In the genomic region with DNA sequence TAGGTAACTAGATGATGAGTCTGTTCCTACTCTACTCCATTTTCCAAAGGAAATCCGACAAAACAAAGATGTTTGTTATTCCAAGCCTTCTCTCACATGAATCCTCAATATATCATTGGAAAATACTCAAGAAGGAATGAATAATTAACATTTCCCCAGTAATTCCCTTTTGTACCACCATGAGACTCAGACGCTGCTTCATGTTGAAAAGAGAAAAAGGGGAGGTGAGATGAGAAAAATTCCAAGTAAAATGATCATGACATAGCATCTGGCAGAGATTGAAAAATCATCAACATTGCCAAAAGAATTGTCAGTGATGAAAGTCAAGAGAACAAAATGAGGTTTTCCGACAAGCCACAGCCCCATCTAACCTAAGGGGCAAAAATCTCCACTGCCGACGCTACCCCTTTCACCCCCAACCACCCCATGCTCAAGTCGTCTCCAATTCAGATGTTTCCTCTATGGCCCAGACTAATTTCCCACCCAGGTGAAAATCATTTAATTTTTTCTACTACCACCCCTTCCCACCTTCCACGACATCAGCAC, we compare ENCODE assay signal across 8 cellular contexts. TPM values are rescaled to one million over a fixed set of nuclear protein-coding genes. Genes with fewer than 3 reads are reported as not detected.
DNase-seq lines count a peak whose midpoint lies in the region; ATAC-seq and TF ChIP-seq lines count a peak whose summit lies in the region.

No MANE protein-coding gene starts in this region.

- ATAC-seq in body of pancreas (no peak), right lobe of liver (no peak)

- DNase-seq in CD4-positive, alpha-beta memory T cell: no peak
- DNase-seq in Karpas-422 (peak; percentile 69), body of pancreas (no peak), right lobe of liver (no peak), thyroid gland (no peak), NCI-H1092 (lab: John Stamatoyannopoulos, UW) (no peak), NCI-H526 treated with DMSO at 0.1 percent for 48 hours (lab: John Stamatoyannopoulos, UW) (no peak), GM19238 (ENCODE audit: insufficient read length, low spot score) (no peak)

- no peaks in the 10 kb centered on the region for H3K9me2 ChIP-seq in Karpas-422 (replicated peaks; ENCODE audit: insufficient read depth, low read length)

- intact Hi-C loops in CD4-positive, alpha-beta memory T cell (cut with micrococcal nuclease): loop anchor here (2.0 kb wide), 1 partner anchor 617 kb away; the partner anchor contains the start of gene FCHSD2
- intact Hi-C loops in body of pancreas (cut with DNase I): no loop called here
- intact Hi-C loops in right lobe of liver (cut with DNase I): no loop called here
- intact Hi-C loops in thyroid gland (cut with DNase I): no loop called here

- H3K4me1 ChIP-seq in CD4-positive, alpha-beta memory T cell (ENCODE audit: insufficient read depth, low read length): peaks cover 39% of the 10 kb centered on the region
- H3K4me1 ChIP-seq in Karpas-422 (ENCODE audit: low read length) (peaks cover 28% of the 10 kb centered on the region), body of pancreas (peaks cover 26% of the 10 kb centered on the region), right lobe of liver (peaks cover 0 to 30% (median 7%) of the 10 kb centered on the region in 4 donors), thyroid gland (peaks cover 19% of the 10 kb centered on the region in 2 donors)

- H2AFZ ChIP-seq in Karpas-422 (ENCODE audit: low read length): 0 out of 2 replicates have a peak overlapping the region, but pooled peaks have one; percentile 5

- H3K27me3 Mint-ChIP-seq in CD4-positive, alpha-beta memory T cell: no peaks in the 10 kb centered on the region

- peaks cover 21 to 48% (median 36%) of the 10 kb centered on the region in 4 donors for H3K4me1 Mint-ChIP-seq in CD4-positive, alpha-beta memory T cell

- H3K27ac Mint-ChIP-seq in CD4-positive, alpha-beta memory T cell: peak overlapping the region; percentile 62 to 97 (median 92)

- H3K36me3 ChIP-seq in CD4-positive, alpha-beta memory T cell (ENCODE audit: insufficient read depth, low read length): no peaks in the 10 kb centered on the region
- H3K36me3 ChIP-seq in Karpas-422 (ENCODE audit: insufficient read depth, low read length) (peaks cover 4% of the 10 kb centered on the region; the same call in 1 of the 2 replicates), body of pancreas (replicated peaks in 1 of 2; ENCODE audit: insufficient read depth in 1 of 2, low read depth in 2 of 2) (no peaks in the 10 kb centered on the region), right lobe of liver (no peaks in the 10 kb centered on the region), thyroid gland (no peaks in the 10 kb centered on the region)

- H4K20me1 ChIP-seq in Karpas-422 (ENCODE audit: insufficient read depth, low read depth, low read length): peaks cover 16% of the 10 kb centered on the region; the same call in 1 of the 2 replicates

- no peaks in the 10 kb centered on the region for H3K9me3 Mint-ChIP-seq in CD4-positive, alpha-beta memory T cell

- no peaks in the 10 kb centered on the region for H3K27me3 ChIP-seq in CD4-positive, alpha-beta memory T cell (ENCODE audit: insufficient read depth, low read length)
- H3K27me3 ChIP-seq in Karpas-422 (ENCODE audit: low read length): no peaks in the 10 kb centered on the region
- H3K27me3 ChIP-seq in body of pancreas: no peaks in the 10 kb centered on the region
- no peaks in the 10 kb centered on the region for H3K27me3 ChIP-seq in right lobe of liver
- no peaks in the 10 kb centered on the region for H3K27me3 ChIP-seq in thyroid gland

- no peak for TF ChIP-seq POLR2A in body of pancreas (IDR thresholded peaks at IDR 0.05)
- TF ChIP-seq POLR2A in right lobe of liver (IDR thresholded peaks at IDR 0.05): no peak
- TF ChIP-seq POLR2A in thyroid gland (IDR thresholded peaks at IDR 0.05): no peak

- CTCF ChIA-PET in CD4-positive, alpha-beta memory T cell (lab: Charles Lee; ENCODE audit: partially characterized antibody): interaction anchor here (1.1 to 1.7 kb wide), 2 partner anchors 10 to 20 kb away, joined by 3 to 4 read pairs; no protein-coding TSS in a partner anchor

- peak in 4 of 7 experiments; percentile 26 to 39 (median 35) for TF ChIP-seq CTCF in body of pancreas (IDR thresholded peaks at IDR 0.05)
- no peak for TF ChIP-seq CTCF in right lobe of liver (IDR thresholded peaks at IDR 0.05)
- TF ChIP-seq CTCF in thyroid gland (IDR thresholded peaks at IDR 0.05): peak in 3 of 6 experiments; percentile 24 to 49 (median 34)

- peak overlapping the region; percentile 85 to 96 (median 91) for H3K4me3 Mint-ChIP-seq in CD4-positive, alpha-beta memory T cell

- peak overlapping the region; percentile 81 for H3K27ac ChIP-seq in CD4-positive, alpha-beta memory T cell (ENCODE audit: low read depth, low read length)
- no peak overlapping the region for H3K27ac ChIP-seq in Karpas-422 (ENCODE audit: low read length)
- peak overlapping the region; percentile 90 to 99 (median 98) for H3K27ac ChIP-seq in body of pancreas
- H3K27ac ChIP-seq in right lobe of liver: peak overlapping the region; percentile 96 to 98 (median 96)
- H3K27ac ChIP-seq in thyroid gland: peak overlapping the region; percentile 97 to 99 (median 97)

- H3K79me2 ChIP-seq in Karpas-422 (ENCODE audit: low read length): peaks cover 60% of the 10 kb centered on the region

- H3K9ac ChIP-seq in Karpas-422 (ENCODE audit: low read length): peak overlapping the region; percentile 87

- H3K4me2 ChIP-seq in Karpas-422 (ENCODE audit: low read depth, low read length, poor library complexity, severe bottlenecking): peak overlapping the region; percentile 91

- no peaks in the 10 kb centered on the region for H3K9me3 ChIP-seq in CD4-positive, alpha-beta memory T cell (ENCODE audit: control insufficient read depth in 1 of 2, low read length in 2 of 2)
- no peaks in the 10 kb centered on the region for H3K9me3 ChIP-seq in Karpas-422 (ENCODE audit: low read length)
- H3K9me3 ChIP-seq in body of pancreas: no peaks in the 10 kb centered on the region
- no peaks in the 10 kb centered on the region for H3K9me3 ChIP-seq in right lobe of liver
- no peaks in the 10 kb centered on the region for H3K9me3 ChIP-seq in thyroid gland

- WGBS in body of pancreas, 2 donors: 1 to 3% methylated on average over 7 of the region's 7 CpGs
- 3% methylated on average over 7 of the region's 7 CpGs for WGBS in right lobe of liver (ENCODE audit: insufficient coverage, low coverage, low lambda C conversion rate, missing lambda C conversion rate)
- WGBS in thyroid gland, 2 donors: 2% methylated on average over 7 of the region's 7 CpGs

- peaks cover 0 to 6% of the 10 kb centered on the region in 2 donors for H3K36me3 Mint-ChIP-seq in CD4-positive, alpha-beta memory T cell

- POLR2A ChIA-PET in CD4-positive, alpha-beta memory T cell (lab: Charles Lee; ENCODE audit: partially characterized antibody): interaction anchor here (2.2 to 6.8 kb wide), 4 partner anchors 19 to 161 kb away, joined by 15 to 278 read pairs (median 32); partner anchors contain the start of genes FAM168A and MRPL48

- peak overlapping the region; percentile 73 to 77 for H3K4me3 ChIP-seq in CD4-positive, alpha-beta memory T cell (ENCODE audit: low read length in 2 of 2)
- H3K4me3 ChIP-seq in Karpas-422 (ENCODE audit: low read length) (peak overlapping the region; percentile 93), body of pancreas (peak overlapping the region; percentile 75 to 99), right lobe of liver (peak overlapping the region; percentile 83 to 98 (median 97)), thyroid gland (replicated peaks in 1 of 3) (peak overlapping the region; percentile 67 to 100 (median 93))

RNA-seq across cellular contexts. Expression of gene RAB6A, which starts 1.3 kb away (rescaled TPM):
- 100 to 1,000 TPM; 102 to 118 TPM for total RNA-seq in CD4-positive, alpha-beta memory T cell
- polyA plus RNA-seq in CD4-positive, alpha-beta memory T cell: 100 to 1,000 TPM; 122 to 129 TPM
- 50.9 and 76.3 TPM in 2 replicates for total RNA-seq in Karpas-422 (2014; rRNA removed; shearing (Covaris generic); ENCODE audit: low replicate concordance)
- total RNA-seq in body of pancreas (10 to 100 TPM; 54.5 to 92.0 TPM), right lobe of liver (100 to 1,000 TPM in 2 of 6 experiments, 10 to 100 TPM in 4; 59.3 to 163 (median 81.7) TPM), thyroid gland (100 to 1,000 TPM; 131 to 191 (median 178) TPM)

RNA-seq across cellular contexts. Expression of gene MRPL48, which starts 28.1 kb away (rescaled TPM):
- 10 to 100 TPM; 24.9 to 28.4 TPM for total RNA-seq in CD4-positive, alpha-beta memory T cell
- polyA plus RNA-seq in CD4-positive, alpha-beta memory T cell: 10 to 100 TPM; 73.7 to 85.1 TPM
- 41.6 and 69.3 TPM in 2 replicates for total RNA-seq in Karpas-422 (2014; rRNA removed; shearing (Covaris generic); ENCODE audit: low replicate concordance)
- 10 to 100 TPM in 1 of 2 donors, 1 to 10 TPM in 1; 9.2 to 17.9 TPM for total RNA-seq in body of pancreas
- total RNA-seq in right lobe of liver: 10 to 100 TPM; 15.9 to 26.7 (median 18.2) TPM
- total RNA-seq in thyroid gland: 10 to 100 TPM; 16.0 to 38.5 (median 29.8) TPM

Comparison
In these comparisons a context has a peak if more than half of its experiments do, and no peak if none do; other contexts are left out.
1. CTCF ChIP-seq: peak in body of pancreas (4 of 7); none in right lobe of liver (0 of 4).
2. Peak in every context shown above with its lines, with median percentiles within 50 percentile points of each other: H3K4me3 ChIP-seq.